7 cellular contexts compared by ENCODE assay signal in genomic region chr3:37855363-37855970, GRCh38. TPM values are rescaled to one million over a fixed set of nuclear protein-coding genes. Genes with fewer than 3 reads are reported as not detected.
A peak's percentile ranks its signal among the peaks of the same experiment; 100 is the strongest.
DNase-seq lines count a peak whose midpoint lies in the region; TF ChIP-seq lines count a peak whose summit lies in the region.

No MANE protein-coding gene starts in this region.

- peaks cover 4% of the 10 kb centered on the region for H3K4me1 Mint-ChIP-seq in type B pancreatic cell (ENCODE audit: unreplicated experiment)

- H3K9me3 ChIP-seq in parathyroid adenoma (ENCODE audit: control insufficient read depth, low read length): no peaks in the 10 kb centered on the region

- H3K9ac ChIP-seq in parathyroid adenoma: no peak overlapping the region

- H3K27ac ChIP-seq in parathyroid adenoma: no peak overlapping the region

- H3K27me3 ChIP-seq in parathyroid adenoma (ENCODE audit: control insufficient read depth, insufficient read depth, low read length): no peaks in the 10 kb centered on the region

- TF ChIP-seq RAD21 in Ishikawa (IDR thresholded peaks at IDR 0.05; ENCODE audit: low read depth): peak; percentile 94

- no peak overlapping the region for H3K4me2 ChIP-seq in parathyroid adenoma (ENCODE audit: low read length)

- no peaks in the 10 kb centered on the region for H3K9me3 Mint-ChIP-seq in type B pancreatic cell

- in situ Hi-C loops in SK-MEL-5 (cut with HindIII; ENCODE audit: low pct_unique_long_range_greater_than_20kb, low sequenced_read_pairs): no loop called here

- H3K4me3 Mint-ChIP-seq in type B pancreatic cell: peak overlapping the region; percentile 21

- no peak overlapping the region for H3K4me3 ChIP-seq in GM12875 (ENCODE audit: low read depth, low read length)
- H3K4me3 ChIP-seq in parathyroid adenoma (ENCODE audit: low read depth, low read length): no peak overlapping the region

- H3K4me1 ChIP-seq in parathyroid adenoma: peaks cover 9% of the 10 kb centered on the region

- TF ChIP-seq EP300 in Ishikawa (IDR thresholded peaks at IDR 0.05; ENCODE audit: borderline replicate concordance): no peak

- peak overlapping the region; percentile 7 for H3K27ac Mint-ChIP-seq in type B pancreatic cell

- peaks cover 4% of the 10 kb centered on the region for H3K36me3 Mint-ChIP-seq in type B pancreatic cell

- H3K36me3 ChIP-seq in parathyroid adenoma (ENCODE audit: control insufficient read depth, insufficient read depth, low read length): no peaks in the 10 kb centered on the region

- peaks cover 5% of the 10 kb centered on the region for H3K79me2 ChIP-seq in parathyroid adenoma

- no peaks in the 10 kb centered on the region for H3K27me3 Mint-ChIP-seq in type B pancreatic cell

- DNase-seq in SK-MEL-5 (ENCODE audit: low read depth, low spot score) (peak; percentile 79), germinal center (ENCODE audit: low spot score) (peak; percentile 52), type B pancreatic cell (ENCODE audit: extremely low spot score, unreplicated experiment) (peak; percentile 86)
- DNase-seq in activated naive CD4-positive, alpha-beta T cell (lab: John Stamatoyannopoulos, UW): peak; percentile 42 to 75 (median 70)

- peak; percentile 87 for TF ChIP-seq CTCF in GM12875 (IDR thresholded peaks at IDR 0.05; ENCODE audit: borderline replicate concordance, insufficient read depth, low read depth, low read length)
- TF ChIP-seq CTCF in parathyroid adenoma (IDR thresholded peaks at IDR 0.05): peak; percentile 97
- peak; percentile 95 for TF ChIP-seq CTCF in type B pancreatic cell (conservative IDR thresholded peaks at IDR 0.05)

- no peak overlapping the region for H2AFZ ChIP-seq in parathyroid adenoma

TF ChIP-seq in Ishikawa, 13 proteins besides CTCF, POLR2A, EP300 and RAD21:
- TF ChIP-seq TEAD4 (IDR thresholded peaks at IDR 0.05) (0 out of 2 replicates have a peak, but pooled peaks have one; percentile 37), NFIC (IDR thresholded peaks at IDR 0.05) (no peak), FOXM1 (IDR thresholded peaks at IDR 0.05; ENCODE audit: borderline replicate concordance, low read depth) (no peak), USF1 (IDR thresholded peaks at IDR 0.05) (no peak)

RNA-seq across cellular contexts. Expression of gene CTDSPL, which starts 6.2 kb away (rescaled TPM):
- total RNA-seq in SK-MEL-5 (2014; rRNA removed; shearing (Covaris generic)): 15.5 and 16.1 TPM in 2 replicates
- 17.4 and 17.9 TPM in 2 replicates for polyA plus RNA-seq in SK-MEL-5 (2015; cell fraction: cytosol; rRNA removed)
- polyA plus RNA-seq in SK-MEL-5 (2015; cell fraction: nucleus; rRNA removed): 12.1 and 17.3 TPM in 2 replicates
- 72.7 and 98.4 TPM in 2 replicates for total RNA-seq in type B pancreatic cell (ENCODE audit: low replicate concordance)
